In the genomic region with DNA sequence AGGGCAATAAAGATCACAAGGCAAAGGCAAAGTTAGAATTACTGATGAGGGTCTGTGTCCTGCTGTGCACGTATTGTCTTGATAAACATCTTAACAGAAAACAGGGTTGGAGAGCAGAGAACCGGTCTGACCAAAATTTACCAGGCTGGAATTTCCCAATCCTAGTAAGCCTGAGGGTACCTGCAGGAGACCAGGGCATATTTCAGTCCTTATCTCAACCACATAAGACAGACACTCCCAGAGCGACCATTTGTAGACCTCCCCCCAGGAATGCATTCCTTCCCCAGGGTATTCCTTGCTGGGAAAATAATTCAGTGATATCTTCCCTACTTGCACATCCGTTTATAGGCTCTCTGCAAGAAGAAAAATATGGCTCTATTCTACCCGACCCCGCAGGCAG, we compare ENCODE assay signal across 2 cellular contexts.
TF ChIP-seq lines count a peak whose summit lies in the region.

No MANE protein-coding gene starts in this region.

TF ChIP-seq in GM23338, 12 proteins besides CTCF, POLR2A, EP300 and RAD21:
- TF ChIP-seq ZNF462 (CRISPR knock-in tag; IDR thresholded peaks at IDR 0.05), result peak; percentile 56; the same call in 1 of the 2 replicates
TF ChIP-seq in GM23338: peak in this region for 1; not testable (repeated sequence) for 11.

TF ChIP-seq in H1, 55 proteins besides CTCF, POLR2A, EP300 and RAD21:
- TF ChIP-seq SP1 (IDR thresholded peaks at IDR 0.05; ENCODE audit: low read depth, low read length) (0 out of 2 replicates have a peak, but pooled peaks have one; percentile 18), CEBPB (IDR thresholded peaks at IDR 0.05; ENCODE audit: low read depth, low read length) (peak; percentile 69)
